10 cellular contexts compared by ENCODE assay signal in the genomic region with DNA sequence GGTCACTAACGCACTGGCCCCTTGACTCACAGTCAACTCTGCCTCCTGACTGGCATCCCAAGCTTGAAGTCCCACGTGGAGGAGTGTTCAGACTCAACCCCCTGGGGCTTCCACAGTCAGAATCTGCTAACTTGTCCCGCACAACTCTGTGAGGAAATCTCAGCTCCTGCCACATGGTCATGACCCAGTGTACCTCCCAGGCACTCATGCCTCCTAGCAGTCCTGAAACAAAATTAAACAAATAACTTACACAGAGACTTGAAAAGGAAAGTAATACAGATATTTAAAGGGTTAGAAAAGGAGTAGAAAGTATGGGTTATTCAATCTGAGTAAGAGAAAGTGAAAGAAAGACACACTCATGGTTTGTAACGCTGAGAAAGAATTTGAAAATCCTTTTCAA.
DNase-seq lines count a peak whose midpoint lies in the region; ATAC-seq and TF ChIP-seq lines count a peak whose summit lies in the region.
"Had no signal": no experiment of that assay in that cellular context is flagged by ENCODE, and none has a peak within 500 bp of the region (broad histone marks: within the 10 kb centered on the region; RNA-seq: fewer than 3 reads in every experiment).

No MANE protein-coding gene starts in this region.

- DNase-seq in activated T-cell treated with anti-CD3 and anti-CD28 coated beads, Interleukin-2, amount 50 U/mL, for 48 hours, result peak; percentile 43 to 46
- DNase-seq in natural killer cell (no peak), NCI-H226 (no peak), type B pancreatic cell (ENCODE audit: extremely low spot score, unreplicated experiment) (no peak)
- DNase-seq in stimulated activated CD8-positive, alpha-beta memory T cell treated with anti-CD3 and anti-CD28 coated beads, Interleukin-4, amount 100 ng/mL, for 48 hours, result no peak
- DNase-seq: left cardiac atrium, RPMI8226 had no signal

- H3K9me3 Mint-ChIP-seq in natural killer cell, result no peaks in the 10 kb centered on the region
- H3K9me3 Mint-ChIP-seq in type B pancreatic cell, result no peaks in the 10 kb centered on the region
- H3K9me3 Mint-ChIP-seq: brain had no signal

- peak overlapping the region; percentile 47 for H3K4me3 Mint-ChIP-seq in natural killer cell
- H3K4me3 Mint-ChIP-seq in type B pancreatic cell, result no peak overlapping the region
- H3K4me3 Mint-ChIP-seq: brain had no signal

- ATAC-seq in GM18867 (IDR thresholded peaks at IDR 0.05; ENCODE audit: unreplicated experiment) (peak; percentile 71), GM21825 (IDR thresholded peaks at IDR 0.05; ENCODE audit: unreplicated experiment) (peak; percentile 60), natural killer cell (peak in 1 of 3 donors; percentile 21)

- H3K4me1 Mint-ChIP-seq in natural killer cell, result peaks cover 14 to 22% of the 10 kb centered on the region in 2 donors
- H3K4me1 Mint-ChIP-seq in type B pancreatic cell (ENCODE audit: unreplicated experiment), result peaks cover 21% of the 10 kb centered on the region
- H3K4me1 Mint-ChIP-seq: brain had no signal

- H3K27me3 Mint-ChIP-seq in natural killer cell (ENCODE audit: low read depth in 2 of 2), result no peaks in the 10 kb centered on the region
- no peaks in the 10 kb centered on the region for H3K27me3 Mint-ChIP-seq in type B pancreatic cell

- intact Hi-C loops in natural killer cell (cut with micrococcal nuclease), result no loop called here

- H3K36me3 Mint-ChIP-seq in natural killer cell, result no peaks in the 10 kb centered on the region
- H3K36me3 Mint-ChIP-seq in type B pancreatic cell, result peaks cover 3% of the 10 kb centered on the region
- H3K36me3 Mint-ChIP-seq: brain had no signal

- TF ChIP-seq CTCF in natural killer cell (IDR thresholded peaks at IDR 0.05) (no peak), type B pancreatic cell (conservative IDR thresholded peaks at IDR 0.05) (no peak)

- H3K27ac Mint-ChIP-seq in natural killer cell (peak overlapping the region; percentile 52 to 79), type B pancreatic cell (no peak overlapping the region)

Comparison
In these comparisons a context has a peak if more than half of its experiments do, and no peak if none do; other contexts are left out.
1. DNase-seq: peak in activated T-cell treated with anti-CD3 and anti-CD28 coated beads, Interleukin-2, amount 50 U/mL, for 48 hours (2 of 2); none in natural killer cell (single experiment), stimulated activated CD8-positive, alpha-beta memory T cell treated with anti-CD3 and anti-CD28 coated beads, Interleukin-4, amount 100 ng/mL, for 48 hours (single experiment), NCI-H226 (single experiment) and type B pancreatic cell (single experiment).